2 cellular contexts compared by ENCODE assay signal in genomic region chr16:86930001-86930400, GRCh38.
TF ChIP-seq lines count a peak whose summit lies in the region.

No MANE protein-coding gene starts in this region.

TF ChIP-seq in HEK293, 187 proteins besides CTCF, POLR2A, EP300 and RAD21 (continued from another document):
- TF ChIP-seq ZNF560 (tag by site-specific recombination; IDR thresholded peaks at IDR 0.05; ENCODE audit: borderline replicate concordance) (no peak), GLIS1 (tag by site-specific recombination; IDR thresholded peaks at IDR 0.05) (peak; percentile 14; the same call in 1 of the 2 replicates), ZBTB26 (tag by site-specific recombination; optimal IDR thresholded peaks at IDR 0.05) (no peak), ZBTB7A (tag by site-specific recombination; IDR thresholded peaks at IDR 0.05; ENCODE audit: low read depth) (no peak), EGR2 (tag by site-specific recombination; IDR thresholded peaks at IDR 0.05; ENCODE audit: low read depth) (0 out of 2 replicates have a peak, but pooled peaks have one; percentile 6), SCRT1 (tag by site-specific recombination; IDR thresholded peaks at IDR 0.05; ENCODE audit: borderline replicate concordance) (no peak)
- TF ChIP-seq, protein P1, sequence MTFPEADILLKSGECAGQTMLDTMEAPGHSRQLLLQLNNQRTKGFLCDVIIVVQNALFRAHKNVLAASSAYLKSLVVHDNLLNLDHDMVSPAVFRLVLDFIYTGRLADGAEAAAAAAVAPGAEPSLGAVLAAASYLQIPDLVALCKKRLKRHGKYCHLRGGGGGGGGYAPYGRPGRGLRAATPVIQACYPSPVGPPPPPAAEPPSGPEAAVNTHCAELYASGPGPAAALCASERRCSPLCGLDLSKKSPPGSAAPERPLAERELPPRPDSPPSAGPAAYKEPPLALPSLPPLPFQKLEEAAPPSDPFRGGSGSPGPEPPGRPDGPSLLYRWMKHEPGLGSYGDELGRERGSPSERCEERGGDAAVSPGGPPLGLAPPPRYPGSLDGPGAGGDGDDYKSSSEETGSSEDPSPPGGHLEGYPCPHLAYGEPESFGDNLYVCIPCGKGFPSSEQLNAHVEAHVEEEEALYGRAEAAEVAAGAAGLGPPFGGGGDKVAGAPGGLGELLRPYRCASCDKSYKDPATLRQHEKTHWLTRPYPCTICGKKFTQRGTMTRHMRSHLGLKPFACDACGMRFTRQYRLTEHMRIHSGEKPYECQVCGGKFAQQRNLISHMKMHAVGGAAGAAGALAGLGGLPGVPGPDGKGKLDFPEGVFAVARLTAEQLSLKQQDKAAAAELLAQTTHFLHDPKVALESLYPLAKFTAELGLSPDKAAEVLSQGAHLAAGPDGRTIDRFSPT (tag by site-specific recombination; IDR thresholded peaks at IDR 0.05): no peak
- TF ChIP-seq, protein P2, sequence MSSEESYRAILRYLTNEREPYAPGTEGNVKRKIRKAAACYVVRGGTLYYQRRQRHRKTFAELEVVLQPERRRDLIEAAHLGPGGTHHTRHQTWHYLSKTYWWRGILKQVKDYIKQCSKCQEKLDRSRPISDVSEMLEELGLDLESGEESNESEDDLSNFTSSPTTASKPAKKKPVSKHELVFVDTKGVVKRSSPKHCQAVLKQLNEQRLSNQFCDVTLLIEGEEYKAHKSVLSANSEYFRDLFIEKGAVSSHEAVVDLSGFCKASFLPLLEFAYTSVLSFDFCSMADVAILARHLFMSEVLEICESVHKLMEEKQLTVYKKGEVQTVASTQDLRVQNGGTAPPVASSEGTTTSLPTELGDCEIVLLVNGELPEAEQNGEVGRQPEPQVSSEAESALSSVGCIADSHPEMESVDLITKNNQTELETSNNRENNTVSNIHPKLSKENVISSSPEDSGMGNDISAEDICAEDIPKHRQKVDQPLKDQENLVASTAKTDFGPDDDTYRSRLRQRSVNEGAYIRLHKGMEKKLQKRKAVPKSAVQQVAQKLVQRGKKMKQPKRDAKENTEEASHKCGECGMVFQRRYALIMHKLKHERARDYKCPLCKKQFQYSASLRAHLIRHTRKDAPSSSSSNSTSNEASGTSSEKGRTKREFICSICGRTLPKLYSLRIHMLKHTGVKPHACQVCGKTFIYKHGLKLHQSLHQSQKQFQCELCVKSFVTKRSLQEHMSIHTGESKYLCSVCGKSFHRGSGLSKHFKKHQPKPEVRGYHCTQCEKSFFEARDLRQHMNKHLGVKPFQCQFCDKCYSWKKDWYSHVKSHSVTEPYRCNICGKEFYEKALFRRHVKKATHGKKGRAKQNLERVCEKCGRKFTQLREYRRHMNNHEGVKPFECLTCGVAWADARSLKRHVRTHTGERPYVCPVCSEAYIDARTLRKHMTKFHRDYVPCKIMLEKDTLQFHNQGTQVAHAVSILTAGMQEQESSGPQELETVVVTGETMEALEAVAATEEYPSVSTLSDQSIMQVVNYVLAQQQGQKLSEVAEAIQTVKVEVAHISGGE (tag by site-specific recombination; conservative IDR thresholded peaks at IDR 0.05; ENCODE audit: low read depth): peak; percentile 41
- TF ChIP-seq, protein P3, sequence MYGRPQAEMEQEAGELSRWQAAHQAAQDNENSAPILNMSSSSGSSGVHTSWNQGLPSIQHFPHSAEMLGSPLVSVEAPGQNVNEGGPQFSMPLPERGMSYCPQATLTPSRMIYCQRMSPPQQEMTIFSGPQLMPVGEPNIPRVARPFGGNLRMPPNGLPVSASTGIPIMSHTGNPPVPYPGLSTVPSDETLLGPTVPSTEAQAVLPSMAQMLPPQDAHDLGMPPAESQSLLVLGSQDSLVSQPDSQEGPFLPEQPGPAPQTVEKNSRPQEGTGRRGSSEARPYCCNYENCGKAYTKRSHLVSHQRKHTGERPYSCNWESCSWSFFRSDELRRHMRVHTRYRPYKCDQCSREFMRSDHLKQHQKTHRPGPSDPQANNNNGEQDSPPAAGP (tag by site-specific recombination; IDR thresholded peaks at IDR 0.05): 0 out of 2 replicates have a peak, but pooled peaks have one; percentile 21
TF ChIP-seq in HEK293: peak in this region for 4.

TF ChIP-seq in WTC11, 78 proteins besides CTCF, POLR2A, EP300 and RAD21:
- TF ChIP-seq, protein P4, sequence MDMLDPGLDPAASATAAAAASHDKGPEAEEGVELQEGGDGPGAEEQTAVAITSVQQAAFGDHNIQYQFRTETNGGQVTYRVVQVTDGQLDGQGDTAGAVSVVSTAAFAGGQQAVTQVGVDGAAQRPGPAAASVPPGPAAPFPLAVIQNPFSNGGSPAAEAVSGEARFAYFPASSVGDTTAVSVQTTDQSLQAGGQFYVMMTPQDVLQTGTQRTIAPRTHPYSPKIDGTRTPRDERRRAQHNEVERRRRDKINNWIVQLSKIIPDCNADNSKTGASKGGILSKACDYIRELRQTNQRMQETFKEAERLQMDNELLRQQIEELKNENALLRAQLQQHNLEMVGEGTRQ (CRISPR knock-in tag; IDR thresholded peaks at IDR 0.05): 0 out of 2 replicates have a peak, but pooled peaks have one; percentile 13
- no peak for TF ChIP-seq JAZF1 (CRISPR knock-in tag; IDR thresholded peaks at IDR 0.05)
